1 cellular context compared by ENCODE assay signal in the genomic region with DNA sequence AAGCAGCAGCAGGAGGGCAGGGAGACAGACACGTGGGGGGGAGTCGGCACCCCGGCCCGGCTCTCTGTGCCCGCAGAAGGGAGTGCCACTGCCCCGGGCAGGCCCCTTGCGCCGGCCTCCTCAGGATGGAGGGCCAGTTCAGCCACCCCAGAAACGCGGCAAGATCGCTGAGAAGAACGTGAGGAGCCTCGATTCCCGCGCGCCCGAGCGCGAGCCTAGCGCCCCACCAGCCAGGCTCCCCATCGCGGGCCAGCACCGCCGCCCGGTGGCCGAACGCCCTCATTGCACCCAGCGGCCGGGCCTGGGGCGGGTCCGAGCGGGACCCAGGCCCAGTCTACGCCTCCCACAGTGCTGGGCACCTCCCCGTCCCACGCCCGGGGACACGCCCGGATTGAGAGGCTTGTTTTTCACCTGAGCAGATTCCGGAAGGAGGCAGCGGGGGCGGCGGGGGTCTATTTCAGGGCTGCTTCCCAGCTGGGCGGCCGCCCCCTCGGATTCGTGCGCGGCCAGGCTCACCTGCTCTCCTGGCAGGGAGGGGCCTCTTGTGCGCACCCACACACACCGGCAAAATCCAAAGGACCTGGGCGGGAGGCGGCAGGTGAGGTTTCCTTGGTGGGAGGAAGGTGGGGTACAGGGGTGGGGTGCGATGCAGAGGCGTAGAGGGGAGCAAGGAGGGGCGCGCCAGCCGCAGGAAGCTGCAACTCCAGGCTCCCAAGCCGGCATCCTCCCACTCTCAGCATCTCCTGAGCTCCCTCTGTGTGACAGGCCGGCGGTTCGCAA.
A peak's percentile ranks its signal among the peaks of the same experiment; 100 is the strongest.
TF ChIP-seq lines count a peak whose summit lies in the region.

No MANE protein-coding gene starts in this region.

TF ChIP-seq in K562, 482 proteins besides CTCF, POLR2A, EP300 and RAD21 (continued from another document):
- TF ChIP-seq, protein P1, sequence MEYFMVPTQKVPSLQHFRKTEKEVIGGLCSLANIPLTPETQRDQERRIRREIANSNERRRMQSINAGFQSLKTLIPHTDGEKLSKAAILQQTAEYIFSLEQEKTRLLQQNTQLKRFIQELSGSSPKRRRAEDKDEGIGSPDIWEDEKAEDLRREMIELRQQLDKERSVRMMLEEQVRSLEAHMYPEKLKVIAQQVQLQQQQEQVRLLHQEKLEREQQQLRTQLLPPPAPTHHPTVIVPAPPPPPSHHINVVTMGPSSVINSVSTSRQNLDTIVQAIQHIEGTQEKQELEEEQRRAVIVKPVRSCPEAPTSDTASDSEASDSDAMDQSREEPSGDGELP (CRISPR knock-in tag; IDR thresholded peaks at IDR 0.05; ENCODE audit: borderline replicate concordance) = peak; percentile 58; the same call in 1 of the 2 replicates
- TF ChIP-seq ATF7 (IDR thresholded peaks at IDR 0.05) = peak; percentile 40; the same call in 1 of the 2 replicates
- peak; percentile 84 for TF ChIP-seq L3MBTL2 (IDR thresholded peaks at IDR 0.05)
- no peak for TF ChIP-seq ZC3H8 (IDR thresholded peaks at IDR 0.05)
- no peak for TF ChIP-seq JUN (IDR thresholded peaks at IDR 0.05; ENCODE audit: borderline replicate concordance, low read depth, low read length)
- TF ChIP-seq JUN (CRISPR knock-in tag; IDR thresholded peaks at IDR 0.05; ENCODE audit: borderline replicate concordance) = 0 out of 2 replicates have a peak, but pooled peaks have one; percentile 32
- TF ChIP-seq, protein P2, sequence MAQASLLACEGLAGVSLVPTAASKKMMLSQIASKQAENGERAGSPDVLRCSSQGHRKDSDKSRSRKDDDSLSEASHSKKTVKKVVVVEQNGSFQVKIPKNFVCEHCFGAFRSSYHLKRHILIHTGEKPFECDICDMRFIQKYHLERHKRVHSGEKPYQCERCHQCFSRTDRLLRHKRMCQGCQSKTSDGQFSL (CRISPR knock-in tag; IDR thresholded peaks at IDR 0.05) = peak; percentile 83
- TF ChIP-seq, protein P2 (tag; IDR thresholded peaks at IDR 0.05) = no peak
- TF ChIP-seq, protein P3, sequence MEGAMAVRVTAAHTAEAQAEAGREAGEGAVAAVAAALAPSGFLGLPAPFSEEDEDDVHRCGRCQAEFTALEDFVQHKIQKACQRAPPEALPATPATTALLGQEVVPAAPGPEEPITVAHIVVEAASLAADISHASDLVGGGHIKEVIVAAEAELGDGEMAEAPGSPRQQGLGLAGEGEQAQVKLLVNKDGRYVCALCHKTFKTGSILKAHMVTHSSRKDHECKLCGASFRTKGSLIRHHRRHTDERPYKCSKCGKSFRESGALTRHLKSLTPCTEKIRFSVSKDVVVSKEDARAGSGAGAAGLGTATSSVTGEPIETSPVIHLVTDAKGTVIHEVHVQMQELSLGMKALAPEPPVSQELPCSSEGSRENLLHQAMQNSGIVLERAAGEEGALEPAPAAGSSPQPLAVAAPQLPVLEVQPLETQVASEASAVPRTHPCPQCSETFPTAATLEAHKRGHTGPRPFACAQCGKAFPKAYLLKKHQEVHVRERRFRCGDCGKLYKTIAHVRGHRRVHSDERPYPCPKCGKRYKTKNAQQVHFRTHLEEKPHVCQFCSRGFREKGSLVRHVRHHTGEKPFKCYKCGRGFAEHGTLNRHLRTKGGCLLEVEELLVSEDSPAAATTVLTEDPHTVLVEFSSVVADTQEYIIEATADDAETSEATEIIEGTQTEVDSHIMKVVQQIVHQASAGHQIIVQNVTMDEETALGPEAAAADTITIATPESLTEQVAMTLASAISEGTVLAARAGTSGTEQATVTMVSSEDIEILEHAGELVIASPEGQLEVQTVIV (CRISPR knock-in tag; IDR thresholded peaks at IDR 0.05; ENCODE audit: borderline replicate concordance) = no peak
- TF ChIP-seq, protein P4, sequence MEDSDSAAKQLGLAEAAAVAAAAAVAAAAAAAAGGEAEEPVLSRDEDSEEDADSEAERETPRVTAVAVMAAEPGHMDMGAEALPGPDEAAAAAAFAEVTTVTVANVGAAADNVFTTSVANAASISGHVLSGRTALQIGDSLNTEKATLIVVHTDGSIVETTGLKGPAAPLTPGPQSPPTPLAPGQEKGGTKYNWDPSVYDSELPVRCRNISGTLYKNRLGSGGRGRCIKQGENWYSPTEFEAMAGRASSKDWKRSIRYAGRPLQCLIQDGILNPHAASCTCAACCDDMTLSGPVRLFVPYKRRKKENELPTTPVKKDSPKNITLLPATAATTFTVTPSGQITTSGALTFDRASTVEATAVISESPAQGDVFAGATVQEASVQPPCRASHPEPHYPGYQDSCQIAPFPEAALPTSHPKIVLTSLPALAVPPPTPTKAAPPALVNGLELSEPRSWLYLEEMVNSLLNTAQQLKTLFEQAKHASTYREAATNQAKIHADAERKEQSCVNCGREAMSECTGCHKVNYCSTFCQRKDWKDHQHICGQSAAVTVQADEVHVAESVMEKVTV (CRISPR knock-in tag; IDR thresholded peaks at IDR 0.05) = peak; percentile 92
- TF ChIP-seq RBM14 (IDR thresholded peaks at IDR 0.05; ENCODE audit: borderline replicate concordance, insufficient read depth, low read depth, low read length) = 0 out of 2 replicates have a peak, but pooled peaks have one; percentile 78
- TF ChIP-seq HMG20B (CRISPR knock-in tag; IDR thresholded peaks at IDR 0.05) = no peak
- TF ChIP-seq BRF1 (IDR thresholded peaks at IDR 0.05; ENCODE audit: borderline replicate concordance, extremely low read depth, insufficient read length) = no peak
- TF ChIP-seq, protein P5, sequence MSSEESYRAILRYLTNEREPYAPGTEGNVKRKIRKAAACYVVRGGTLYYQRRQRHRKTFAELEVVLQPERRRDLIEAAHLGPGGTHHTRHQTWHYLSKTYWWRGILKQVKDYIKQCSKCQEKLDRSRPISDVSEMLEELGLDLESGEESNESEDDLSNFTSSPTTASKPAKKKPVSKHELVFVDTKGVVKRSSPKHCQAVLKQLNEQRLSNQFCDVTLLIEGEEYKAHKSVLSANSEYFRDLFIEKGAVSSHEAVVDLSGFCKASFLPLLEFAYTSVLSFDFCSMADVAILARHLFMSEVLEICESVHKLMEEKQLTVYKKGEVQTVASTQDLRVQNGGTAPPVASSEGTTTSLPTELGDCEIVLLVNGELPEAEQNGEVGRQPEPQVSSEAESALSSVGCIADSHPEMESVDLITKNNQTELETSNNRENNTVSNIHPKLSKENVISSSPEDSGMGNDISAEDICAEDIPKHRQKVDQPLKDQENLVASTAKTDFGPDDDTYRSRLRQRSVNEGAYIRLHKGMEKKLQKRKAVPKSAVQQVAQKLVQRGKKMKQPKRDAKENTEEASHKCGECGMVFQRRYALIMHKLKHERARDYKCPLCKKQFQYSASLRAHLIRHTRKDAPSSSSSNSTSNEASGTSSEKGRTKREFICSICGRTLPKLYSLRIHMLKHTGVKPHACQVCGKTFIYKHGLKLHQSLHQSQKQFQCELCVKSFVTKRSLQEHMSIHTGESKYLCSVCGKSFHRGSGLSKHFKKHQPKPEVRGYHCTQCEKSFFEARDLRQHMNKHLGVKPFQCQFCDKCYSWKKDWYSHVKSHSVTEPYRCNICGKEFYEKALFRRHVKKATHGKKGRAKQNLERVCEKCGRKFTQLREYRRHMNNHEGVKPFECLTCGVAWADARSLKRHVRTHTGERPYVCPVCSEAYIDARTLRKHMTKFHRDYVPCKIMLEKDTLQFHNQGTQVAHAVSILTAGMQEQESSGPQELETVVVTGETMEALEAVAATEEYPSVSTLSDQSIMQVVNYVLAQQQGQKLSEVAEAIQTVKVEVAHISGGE (CRISPR knock-in tag; IDR thresholded peaks at IDR 0.05) = no peak
- 0 out of 4 replicates have a peak, but pooled peaks of 1 of the 2 experiments have one; percentile 44 for TF ChIP-seq FOXA3 (CRISPR knock-in tag; conservative IDR thresholded peaks at IDR 0.05 in 1 of 2, IDR thresholded peaks at IDR 0.05 in 1 of 2)
- peak; percentile 63 for TF ChIP-seq MYC (IDR thresholded peaks at IDR 0.05; ENCODE audit: low read depth, low read length)
- no peak for TF ChIP-seq MYC (CRISPR knock-in tag; IDR thresholded peaks at IDR 0.05; ENCODE audit: borderline replicate concordance, low read depth)
- TF ChIP-seq, protein P6, sequence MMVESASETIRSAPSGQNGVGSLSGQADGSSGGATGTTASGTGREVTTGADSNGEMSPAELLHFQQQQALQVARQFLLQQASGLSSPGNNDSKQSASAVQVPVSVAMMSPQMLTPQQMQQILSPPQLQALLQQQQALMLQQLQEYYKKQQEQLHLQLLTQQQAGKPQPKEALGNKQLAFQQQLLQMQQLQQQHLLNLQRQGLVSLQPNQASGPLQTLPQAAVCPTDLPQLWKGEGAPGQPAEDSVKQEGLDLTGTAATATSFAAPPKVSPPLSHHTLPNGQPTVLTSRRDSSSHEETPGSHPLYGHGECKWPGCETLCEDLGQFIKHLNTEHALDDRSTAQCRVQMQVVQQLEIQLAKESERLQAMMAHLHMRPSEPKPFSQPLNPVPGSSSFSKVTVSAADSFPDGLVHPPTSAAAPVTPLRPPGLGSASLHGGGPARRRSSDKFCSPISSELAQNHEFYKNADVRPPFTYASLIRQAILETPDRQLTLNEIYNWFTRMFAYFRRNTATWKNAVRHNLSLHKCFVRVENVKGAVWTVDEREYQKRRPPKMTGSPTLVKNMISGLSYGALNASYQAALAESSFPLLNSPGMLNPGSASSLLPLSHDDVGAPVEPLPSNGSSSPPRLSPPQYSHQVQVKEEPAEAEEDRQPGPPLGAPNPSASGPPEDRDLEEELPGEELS (CRISPR knock-in tag; IDR thresholded peaks at IDR 0.05; ENCODE audit: borderline replicate concordance) = 0 out of 2 replicates have a peak, but pooled peaks have one; percentile 69
- TF ChIP-seq, protein P7, sequence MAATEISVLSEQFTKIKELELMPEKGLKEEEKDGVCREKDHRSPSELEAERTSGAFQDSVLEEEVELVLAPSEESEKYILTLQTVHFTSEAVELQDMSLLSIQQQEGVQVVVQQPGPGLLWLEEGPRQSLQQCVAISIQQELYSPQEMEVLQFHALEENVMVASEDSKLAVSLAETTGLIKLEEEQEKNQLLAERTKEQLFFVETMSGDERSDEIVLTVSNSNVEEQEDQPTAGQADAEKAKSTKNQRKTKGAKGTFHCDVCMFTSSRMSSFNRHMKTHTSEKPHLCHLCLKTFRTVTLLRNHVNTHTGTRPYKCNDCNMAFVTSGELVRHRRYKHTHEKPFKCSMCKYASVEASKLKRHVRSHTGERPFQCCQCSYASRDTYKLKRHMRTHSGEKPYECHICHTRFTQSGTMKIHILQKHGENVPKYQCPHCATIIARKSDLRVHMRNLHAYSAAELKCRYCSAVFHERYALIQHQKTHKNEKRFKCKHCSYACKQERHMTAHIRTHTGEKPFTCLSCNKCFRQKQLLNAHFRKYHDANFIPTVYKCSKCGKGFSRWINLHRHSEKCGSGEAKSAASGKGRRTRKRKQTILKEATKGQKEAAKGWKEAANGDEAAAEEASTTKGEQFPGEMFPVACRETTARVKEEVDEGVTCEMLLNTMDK (IDR thresholded peaks at IDR 0.05; ENCODE audit: borderline replicate concordance, insufficient read depth, low read depth, low read length, poor library complexity, severe bottlenecking) = peak; percentile 17
- TF ChIP-seq BHLHE40 (IDR thresholded peaks at IDR 0.05; ENCODE audit: low read length) = peak; percentile 57
- TF ChIP-seq NR1H2 (CRISPR knock-in tag; IDR thresholded peaks at IDR 0.05) = no peak
- TF ChIP-seq NCOA4 (IDR thresholded peaks at IDR 0.05; ENCODE audit: partially characterized antibody) = no peak
- TF ChIP-seq, protein P8, sequence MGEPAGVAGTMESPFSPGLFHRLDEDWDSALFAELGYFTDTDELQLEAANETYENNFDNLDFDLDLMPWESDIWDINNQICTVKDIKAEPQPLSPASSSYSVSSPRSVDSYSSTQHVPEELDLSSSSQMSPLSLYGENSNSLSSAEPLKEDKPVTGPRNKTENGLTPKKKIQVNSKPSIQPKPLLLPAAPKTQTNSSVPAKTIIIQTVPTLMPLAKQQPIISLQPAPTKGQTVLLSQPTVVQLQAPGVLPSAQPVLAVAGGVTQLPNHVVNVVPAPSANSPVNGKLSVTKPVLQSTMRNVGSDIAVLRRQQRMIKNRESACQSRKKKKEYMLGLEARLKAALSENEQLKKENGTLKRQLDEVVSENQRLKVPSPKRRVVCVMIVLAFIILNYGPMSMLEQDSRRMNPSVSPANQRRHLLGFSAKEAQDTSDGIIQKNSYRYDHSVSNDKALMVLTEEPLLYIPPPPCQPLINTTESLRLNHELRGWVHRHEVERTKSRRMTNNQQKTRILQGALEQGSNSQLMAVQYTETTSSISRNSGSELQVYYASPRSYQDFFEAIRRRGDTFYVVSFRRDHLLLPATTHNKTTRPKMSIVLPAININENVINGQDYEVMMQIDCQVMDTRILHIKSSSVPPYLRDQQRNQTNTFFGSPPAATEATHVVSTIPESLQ (CRISPR knock-in tag; IDR thresholded peaks at IDR 0.05) = 0 out of 2 replicates have a peak, but pooled peaks have one; percentile 79
- TF ChIP-seq FIP1L1 (IDR thresholded peaks at IDR 0.05; ENCODE audit: low read depth, low read length, poor library complexity, severe bottlenecking) = peak; percentile 70
- TF ChIP-seq SAFB (IDR thresholded peaks at IDR 0.05; ENCODE audit: borderline replicate concordance, low read depth, low read length) = 0 out of 2 replicates have a peak, but pooled peaks have one; percentile 19
- no peak for TF ChIP-seq ZNF354B (CRISPR knock-in tag; IDR thresholded peaks at IDR 0.05)
- no peak for TF ChIP-seq ZNF274 (IDR thresholded peaks at IDR 0.05; ENCODE audit: borderline replicate concordance, low read depth, low read length)
- no peak for TF ChIP-seq NR2C1 (IDR thresholded peaks at IDR 0.05)
- TF ChIP-seq NR2C1 (tag; IDR thresholded peaks at IDR 0.05) = no peak
- TF ChIP-seq PHB (CRISPR knock-in tag; IDR thresholded peaks at IDR 0.05) = no peak
- no peak for TF ChIP-seq KDM5B (IDR thresholded peaks at IDR 0.05; ENCODE audit: insufficient replicate concordance, low read depth, low read length)
- TF ChIP-seq PHF8 (IDR thresholded peaks at IDR 0.05; ENCODE audit: borderline replicate concordance, low read length) = no peak
- no peak for TF ChIP-seq KAT8 (IDR thresholded peaks at IDR 0.05; ENCODE audit: low read depth)
- no peak for TF ChIP-seq SMARCA4 (IDR thresholded peaks at IDR 0.05)
- peak; percentile 53 to 81; a peak in 3 of 4 replicates for TF ChIP-seq MAZ (CRISPR knock-in tag; conservative IDR thresholded peaks at IDR 0.05 in 1 of 2, IDR thresholded peaks at IDR 0.05 in 1 of 2)
- TF ChIP-seq PRMT5 (CRISPR knock-in tag; IDR thresholded peaks at IDR 0.05) = no peak
- no peak for TF ChIP-seq U2AF2 (optimal IDR thresholded peaks at IDR 0.05; ENCODE audit: low read depth, low read length)
- TF ChIP-seq KDM4B (IDR thresholded peaks at IDR 0.05; ENCODE audit: borderline replicate concordance in 2 of 2, low read depth in 1 of 2) = 0 out of 4 replicates have a peak, but pooled peaks of 1 of the 2 experiments have one; percentile 49
